In the genomic region with DNA sequence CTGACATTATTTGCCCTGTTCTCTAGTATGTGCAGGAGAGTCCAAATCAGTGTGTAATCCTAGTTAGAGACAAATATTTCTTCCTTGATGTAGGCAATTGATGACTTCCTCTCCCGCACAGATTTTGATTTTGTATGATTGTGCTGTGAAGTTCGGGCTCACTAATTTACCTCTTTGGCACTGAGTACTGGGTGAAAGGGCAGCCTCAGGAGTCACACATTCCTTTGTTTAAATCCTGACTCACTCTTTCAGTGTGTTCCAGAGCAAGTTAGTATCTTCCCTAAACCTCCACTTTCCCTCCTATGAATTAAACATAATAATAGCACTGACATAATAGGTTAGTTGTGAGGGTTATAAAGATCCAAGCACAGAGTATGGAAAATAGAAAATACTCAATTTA, we compare ENCODE assay signal across 18 cellular contexts.
A peak's percentile ranks its signal among the peaks of the same experiment; 100 is the strongest.
DNase-seq lines count a peak whose midpoint lies in the region; ATAC-seq and TF ChIP-seq lines count a peak whose summit lies in the region.
"Had no signal": no experiment of that assay in that cellular context is flagged by ENCODE, and none has a peak within 500 bp of the region (broad histone marks: within the 10 kb centered on the region; RNA-seq: fewer than 3 reads in every experiment).

No MANE protein-coding gene starts in this region.

- H3K9me3 ChIP-seq in HAP-1, result no peaks in the 10 kb centered on the region
- no peaks in the 10 kb centered on the region for H3K9me3 ChIP-seq in RWPE2 (ENCODE audit: severe bottlenecking)
- H3K9me3 ChIP-seq: esophagus squamous epithelium, ovary, sigmoid colon, tibial artery had no signal

- no peaks in the 10 kb centered on the region for H3K36me3 ChIP-seq in HAP-1 (replicated peaks)
- no peaks in the 10 kb centered on the region for H3K36me3 ChIP-seq in RWPE2 (ENCODE audit: low read depth)
- H3K36me3 ChIP-seq: esophagus squamous epithelium, ovary, sigmoid colon, tibial artery had no signal

- H3K27me3 ChIP-seq in HAP-1 (ENCODE audit: low read depth) (no peaks in the 10 kb centered on the region), RWPE2 (ENCODE audit: insufficient read depth, poor library complexity, severe bottlenecking) (no peaks in the 10 kb centered on the region), foreskin keratinocyte (no peaks in the 10 kb centered on the region)
- H3K27me3 ChIP-seq: esophagus squamous epithelium, ovary, sigmoid colon, tibial artery had no signal

- DNase-seq in HAP-1 (ENCODE audit: low spot score in 2 of 2), result peak; percentile 14 to 36
- DNase-seq in RWPE2 (ENCODE audit: low spot score), result no peak
- DNase-seq in foreskin keratinocyte, result peak; percentile 51 to 77
- peak; percentile 19 for DNase-seq in retinal pigment epithelial cell (ENCODE audit: low read depth)
- no peak for DNase-seq in putamen (ENCODE audit: low spot score)
- DNase-seq in C1 segment of cervical spinal cord (lab: John Stamatoyannopoulos, UW), result no peak
- DNase-seq: activated CD4-positive, alpha-beta T cell treated with anti-CD3 and anti-CD28 coated beads for 36 hours; dorsolateral prefrontal cortex; esophagus squamous epithelium; KBM-7; naive B cell; NCI-H2029; ovary; sigmoid colon; stimulated activated naive CD4-positive, alpha-beta T cell; tibial artery had no signal

- H3K4me3 ChIP-seq in HAP-1 (no peak overlapping the region), RWPE2 (ENCODE audit: severe bottlenecking) (no peak overlapping the region), retinal pigment epithelial cell (ENCODE audit: low read length) (no peak overlapping the region)
- H3K4me3 ChIP-seq: dorsolateral prefrontal cortex, esophagus squamous epithelium, lung, ovary, sigmoid colon, tibial artery had no signal

- TF ChIP-seq CTCF in RWPE2 (IDR thresholded peaks at IDR 0.05; ENCODE audit: poor library complexity, severe bottlenecking), result no peak
- no peak for TF ChIP-seq CTCF in foreskin keratinocyte (conservative IDR thresholded peaks at IDR 0.05)
- TF ChIP-seq CTCF in retinal pigment epithelial cell (conservative IDR thresholded peaks at IDR 0.05; ENCODE audit: low read depth, low read length), result no peak

- H3K4me1 ChIP-seq in HAP-1 (peaks cover 25% of the 10 kb centered on the region), RWPE2 (ENCODE audit: insufficient read depth, poor library complexity, severe bottlenecking) (peaks cover 37% of the 10 kb centered on the region), foreskin keratinocyte (peaks cover 30% of the 10 kb centered on the region)
- H3K4me1 ChIP-seq: tibial artery had no signal

- in situ Hi-C loops in HAP-1 (cut with MboI; ENCODE audit: low sequenced_read_pairs), result no loop called here

- peak; percentile 89 for ATAC-seq in RWPE2 (ENCODE audit: low read depth)
- ATAC-seq in foreskin keratinocyte, result peak; percentile 89
- ATAC-seq in HG02642 (IDR thresholded peaks at IDR 0.05; ENCODE audit: poor library complexity, unreplicated experiment), result no peak
- ATAC-seq: activated CD4-positive, alpha-beta T cell treated with anti-CD3 and anti-CD28 coated beads for 36 hours had no signal

- H3K27ac ChIP-seq in RWPE2 (ENCODE audit: poor library complexity, severe bottlenecking), result peak overlapping the region; percentile 81
- H3K27ac ChIP-seq in foreskin keratinocyte, result no peak overlapping the region
- H3K27ac ChIP-seq: dorsolateral prefrontal cortex, esophagus squamous epithelium, ovary, sigmoid colon, tibial artery had no signal

Comparison
In these comparisons a context has a peak if more than half of its experiments do, and no peak if none do; other contexts are left out.
1. DNase-seq: peak in HAP-1 (2 of 2), foreskin keratinocyte (2 of 2) and retinal pigment epithelial cell (single experiment); none in RWPE2 (single experiment), putamen (single experiment) and C1 segment of cervical spinal cord (0 of 14).